8 cellular contexts compared by ENCODE assay signal in the genomic region with DNA sequence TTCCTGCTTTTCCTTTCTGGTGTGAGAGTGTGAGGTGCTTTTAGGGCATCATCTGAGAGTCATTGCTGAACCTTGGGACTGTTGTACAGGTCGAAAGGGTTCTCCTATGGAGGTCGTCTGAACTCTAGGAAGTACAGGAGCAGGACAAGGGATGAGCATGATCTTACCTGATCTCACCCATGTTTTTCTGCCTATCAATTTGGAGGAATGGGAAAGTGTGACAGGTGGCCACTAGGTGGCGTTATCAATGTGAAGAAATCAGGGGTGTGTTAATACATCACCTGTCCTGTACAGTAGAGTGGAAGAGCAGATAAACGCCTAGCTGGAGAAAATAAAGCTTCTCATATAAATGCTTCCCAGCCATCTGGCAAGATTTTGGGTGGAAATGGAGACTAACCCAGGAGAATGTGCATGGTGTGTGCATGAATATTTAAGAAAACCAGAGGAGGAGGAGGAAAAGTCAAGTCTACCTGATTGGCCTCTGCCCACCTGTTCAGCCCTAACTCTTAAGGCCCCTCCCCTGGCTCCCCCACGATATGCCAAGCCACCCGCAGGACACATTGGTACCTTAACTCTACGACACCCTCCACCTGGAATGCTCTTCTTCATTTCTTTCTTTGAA.
DNase-seq lines count a peak whose midpoint lies in the region; ATAC-seq and TF ChIP-seq lines count a peak whose summit lies in the region.

No MANE protein-coding gene starts in this region.

- no peaks in the 10 kb centered on the region for H3K9me2 ChIP-seq in neural cell (ENCODE audit: insufficient read depth, low read length)

- TF ChIP-seq RAD21 in neural cell (conservative IDR thresholded peaks at IDR 0.05): peak; percentile 83

- H3K4me3 ChIP-seq in epithelial cell of esophagus (ENCODE audit: low read length) (no peak overlapping the region), neural cell (ENCODE audit: low read length) (no peak overlapping the region)

- H3K27ac ChIP-seq in neural cell (ENCODE audit: low read length): no peak overlapping the region

- ATAC-seq in HG03439 (IDR thresholded peaks at IDR 0.05; ENCODE audit: unreplicated experiment): peak; percentile 54

- H3K79me2 ChIP-seq in neural cell (replicated peaks; ENCODE audit: insufficient read depth, low read length): no peaks in the 10 kb centered on the region

- no peak for TF ChIP-seq EP300 in neural cell (conservative IDR thresholded peaks at IDR 0.05; ENCODE audit: poor library complexity, severe bottlenecking)

- no peaks in the 10 kb centered on the region for H4K20me1 ChIP-seq in neural cell (ENCODE audit: insufficient read depth)

- no peaks in the 10 kb centered on the region for H3K27me3 ChIP-seq in neural cell (ENCODE audit: insufficient read depth, low read depth, low read length)

- DNase-seq in G401 (ENCODE audit: low spot score): peak; percentile 54
- peak; percentile 93 for DNase-seq in NCI-H510A treated with DMSO at 0.1 percent for 48 hours (lab: John Stamatoyannopoulos, UW)
- DNase-seq in activated CD4-positive, alpha-beta T cell treated with anti-CD3 and anti-CD28 coated beads, Interleukin-2, amount 50 U/mL, for 1 hour: peak; percentile 45
- peak; percentile 81 for DNase-seq in epithelial cell of esophagus (ENCODE audit: low read depth)
- peak; percentile 65 for DNase-seq in ureter (ENCODE audit: low spot score)
- no peak for DNase-seq in globus pallidus (ENCODE audit: low spot score)

- no peak overlapping the region for H2AFZ ChIP-seq in neural cell (ENCODE audit: low read depth, low read length)

- no peaks in the 10 kb centered on the region for H3F3A ChIP-seq in neural cell (ENCODE audit: insufficient read depth, low read length, poor library complexity, severe bottlenecking)

- in situ Hi-C loops in G401 (cut with HindIII; ENCODE audit: low sequenced_read_pairs): no loop called here

- H3K9ac ChIP-seq in neural cell (ENCODE audit: low read length): no peak overlapping the region

- no peaks in the 10 kb centered on the region for H3K9me3 ChIP-seq in neural cell (ENCODE audit: low read length)

- H3K36me3 ChIP-seq in neural cell (ENCODE audit: insufficient read depth, low read length): no peaks in the 10 kb centered on the region

- H3K4me2 ChIP-seq in neural cell (ENCODE audit: low read length): no peak overlapping the region

- peak; percentile 85 for TF ChIP-seq CTCF in epithelial cell of esophagus (IDR thresholded peaks at IDR 0.05; ENCODE audit: insufficient read depth, low read depth, low read length, missing control alignments)
- TF ChIP-seq CTCF in neural cell (IDR thresholded peaks at IDR 0.05; ENCODE audit: poor library complexity, severe bottlenecking): peak; percentile 87

TF ChIP-seq in neural cell, 6 proteins besides CTCF, POLR2A, EP300 and RAD21:
- no peak for TF ChIP-seq POLR2AphosphoS5 (IDR thresholded peaks at IDR 0.05)
- peak; percentile 87 for TF ChIP-seq SMC3 (conservative IDR thresholded peaks at IDR 0.05; ENCODE audit: poor library complexity)
